12 cellular contexts compared by ENCODE assay signal in the genomic region with DNA sequence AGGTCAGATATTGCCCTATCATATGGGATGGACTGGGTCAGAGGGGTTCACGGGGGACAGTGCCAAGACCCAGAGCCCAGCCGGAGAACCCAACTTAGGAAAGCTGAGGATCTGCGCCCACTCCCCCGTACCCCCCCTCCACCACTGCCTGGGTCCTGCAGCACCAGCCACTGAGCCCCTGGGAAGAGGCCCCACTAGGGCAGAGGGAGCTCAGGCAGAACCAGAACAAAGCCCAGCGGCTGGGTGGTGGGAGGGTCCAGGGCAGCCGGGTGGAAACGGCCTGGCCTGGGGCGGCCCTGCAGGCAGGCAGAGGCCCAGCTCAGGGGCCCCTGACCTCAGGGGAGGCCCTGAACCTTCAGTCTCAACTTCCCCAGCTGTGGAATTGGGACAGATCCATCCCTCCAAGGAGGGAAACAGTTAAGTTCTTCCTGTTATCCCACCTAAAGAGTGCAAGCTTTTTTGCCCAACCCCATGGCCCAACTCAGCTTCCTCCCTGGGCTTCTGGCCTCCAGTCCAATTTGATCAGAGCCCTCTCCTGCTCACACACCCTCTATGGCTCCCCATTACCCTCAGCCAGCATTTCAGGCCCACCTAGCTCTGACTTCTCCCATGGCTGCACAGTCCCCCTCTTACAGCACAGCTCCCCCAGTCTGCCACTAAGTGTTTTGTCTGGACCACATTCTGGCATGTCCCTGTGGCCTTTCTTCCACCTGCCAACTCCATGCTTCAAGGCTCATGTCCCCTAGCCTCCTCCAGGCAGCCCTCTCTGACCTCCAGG. TPM values are rescaled to one million over a fixed set of nuclear protein-coding genes. Genes with fewer than 3 reads are reported as not detected.
DNase-seq lines count a peak whose midpoint lies in the region; ATAC-seq and TF ChIP-seq lines count a peak whose summit lies in the region.
"Had no signal": no experiment of that assay in that cellular context is flagged by ENCODE, and none has a peak within 500 bp of the region (broad histone marks: within the 10 kb centered on the region; RNA-seq: fewer than 3 reads in every experiment).

No MANE protein-coding gene starts in this region.

- H3K79me2 ChIP-seq in DND-41 (ENCODE audit: insufficient read depth, low read length) (peaks cover 34% of the 10 kb centered on the region), SU-DHL-6 (ENCODE audit: insufficient read depth, low read length) (peaks cover 3% of the 10 kb centered on the region; the same call in 1 of the 2 replicates)

- DNase-seq in DND-41: no peak
- no peak for DNase-seq in fibroblast of villous mesenchyme (ENCODE audit: low read depth)
- no peak for DNase-seq in sigmoid colon
- DNase-seq in C1 segment of cervical spinal cord (lab: John Stamatoyannopoulos, UW): no peak
- DNase-seq: GDM1, NCI-H1417 treated with DMSO at 0.1 percent for 48 hours had no signal

- H3K9me3 ChIP-seq in DND-41 (ENCODE audit: insufficient read depth, low read length, severe bottlenecking) (no peaks in the 10 kb centered on the region), SU-DHL-6 (ENCODE audit: insufficient read depth, low read length) (no peaks in the 10 kb centered on the region), sigmoid colon (no peaks in the 10 kb centered on the region)
- H3K9me3 ChIP-seq: mucosa of descending colon had no signal

- WGBS in sigmoid colon, 2 donors: 40 to 55% methylated on average over 8 of the region's 8 CpGs

- H2AFZ ChIP-seq in DND-41 (ENCODE audit: low read depth, low read length) (no peak overlapping the region), SU-DHL-6 (ENCODE audit: low read depth, low read length, severe bottlenecking) (no peak overlapping the region)

- no peaks in the 10 kb centered on the region for H3K9me2 ChIP-seq in SU-DHL-6 (replicated peaks; ENCODE audit: insufficient read depth, low read length)

- H3K9ac ChIP-seq in DND-41 (ENCODE audit: low read depth, low read length): peak overlapping the region; percentile 18; the same call in 1 of the 2 replicates
- H3K9ac ChIP-seq in SU-DHL-6 (ENCODE audit: low read length): no peak overlapping the region

- TF ChIP-seq CTCF in DND-41 (IDR thresholded peaks at IDR 0.05; ENCODE audit: borderline replicate concordance, extremely low read depth, low read length, poor library complexity, severe bottlenecking) (no peak), SU-DHL-6 (IDR thresholded peaks at IDR 0.05; ENCODE audit: insufficient read depth, low read length, poor library complexity, severe bottlenecking) (no peak), fibroblast of villous mesenchyme (IDR thresholded peaks at IDR 0.05; ENCODE audit: insufficient read depth, low read depth, low read length) (no peak), sigmoid colon (IDR thresholded peaks at IDR 0.05) (no peak)

- intact Hi-C loops in sigmoid colon (cut with DNase I): no loop called here

- peaks cover 9% of the 10 kb centered on the region; the same call in 1 of the 2 replicates for H3K36me3 ChIP-seq in DND-41 (ENCODE audit: insufficient read depth, low read length)
- no peaks in the 10 kb centered on the region for H3K36me3 ChIP-seq in SU-DHL-6 (ENCODE audit: low read length)
- peaks cover 0 to 22% (median 9%) of the 10 kb centered on the region in 4 donors for H3K36me3 ChIP-seq in sigmoid colon

- peak overlapping the region; percentile 98; the same call in 1 of the 2 replicates for H3K4me2 ChIP-seq in DND-41 (ENCODE audit: insufficient read depth, low read length)
- H3K4me2 ChIP-seq in SU-DHL-6 (ENCODE audit: low read depth, low read length, poor library complexity, severe bottlenecking): peak overlapping the region; percentile 5

- peaks cover 7% of the 10 kb centered on the region for H3F3A ChIP-seq in SU-DHL-6 (ENCODE audit: insufficient read depth)

- H3K4me1 ChIP-seq in DND-41 (ENCODE audit: insufficient read depth, low read length) (peaks cover 35% of the 10 kb centered on the region), sigmoid colon (peaks cover 0 to 45% (median 34%) of the 10 kb centered on the region in 4 donors)

- ATAC-seq in DND-41 (ENCODE audit: insufficient read depth, low read depth) (no peak), HG03175 (IDR thresholded peaks at IDR 0.05; ENCODE audit: unreplicated experiment) (no peak), GM18870 (IDR thresholded peaks at IDR 0.05; ENCODE audit: unreplicated experiment) (no peak), GM19395 (IDR thresholded peaks at IDR 0.05; ENCODE audit: unreplicated experiment) (no peak)
- ATAC-seq: mucosa of descending colon had no signal

- peak overlapping the region; percentile 40; the same call in 1 of the 2 replicates for H3K27ac ChIP-seq in DND-41 (ENCODE audit: low read length)
- 0 out of 2 replicates have a peak overlapping the region, but pooled peaks have one; percentile 29 for H3K27ac ChIP-seq in SU-DHL-6 (ENCODE audit: low read depth, low read length)
- peak overlapping the region; percentile 84 to 85 (median 84) for H3K27ac ChIP-seq in sigmoid colon

- no peak for TF ChIP-seq POLR2A in sigmoid colon (IDR thresholded peaks at IDR 0.05)

- H4K20me1 ChIP-seq in DND-41 (ENCODE audit: insufficient read depth, low read length) (peaks cover 8% of the 10 kb centered on the region), SU-DHL-6 (ENCODE audit: low read depth, low read length) (no peaks in the 10 kb centered on the region)

- H3K27me3 ChIP-seq in DND-41 (ENCODE audit: insufficient read depth, low read length, poor library complexity) (no peaks in the 10 kb centered on the region), SU-DHL-6 (ENCODE audit: low read length) (no peaks in the 10 kb centered on the region), sigmoid colon (no peaks in the 10 kb centered on the region)

- no peak for TF ChIP-seq EP300 in sigmoid colon (IDR thresholded peaks at IDR 0.05)

- H3K4me3 ChIP-seq in DND-41 (ENCODE audit: low read depth in 1 of 2, low read length in 2 of 2): no peak overlapping the region
- no peak overlapping the region for H3K4me3 ChIP-seq in SU-DHL-6 (ENCODE audit: insufficient read depth, low read length, poor library complexity, severe bottlenecking)
- peak overlapping the region; percentile 96 for H3K4me3 ChIP-seq in fibroblast of villous mesenchyme (ENCODE audit: low read depth, low read length)
- peak overlapping the region in 1 of 4 donors; percentile 76 for H3K4me3 ChIP-seq in sigmoid colon
- H3K4me3 ChIP-seq: mucosa of descending colon had no signal

RNA-seq across cellular contexts. Expression of gene NR2F6, which starts 3.1 kb away (rescaled TPM):
- total RNA-seq in fibroblast of villous mesenchyme (51.0 and 56.0 TPM in 2 replicates), sigmoid colon (10 to 100 TPM; 21.6 to 32.6 (median 27.8) TPM)
- 10 to 100 TPM; 45.0 to 72.1 (median 59.5) TPM for polyA plus RNA-seq in sigmoid colon

RNA-seq across cellular contexts. Expression of gene OCEL1, which starts 16.6 kb away (rescaled TPM):
- 3.9 and 6.1 TPM in 2 replicates for total RNA-seq in fibroblast of villous mesenchyme
- 10 to 100 TPM in 2 of 4 donors, 1 to 10 TPM in 2; 7.5 to 15.8 (median 9.6) TPM for total RNA-seq in sigmoid colon
- polyA plus RNA-seq in sigmoid colon: 10 to 100 TPM; 33.0 to 79.8 (median 49.9) TPM

RNA-seq across cellular contexts. Expression of gene USHBP1, which starts 21.9 kb away (rescaled TPM):
- total RNA-seq in fibroblast of villous mesenchyme (not detected in 2 replicates), sigmoid colon (10 to 100 TPM in 1 of 4 donors, 1 to 10 TPM in 3; 1.6 to 18.6 (median 4.4) TPM)
- 1 to 10 TPM in 1 of 3 donors, under 1 TPM in 2; 0.23 to 2.1 (median 0.60) TPM for polyA plus RNA-seq in sigmoid colon
- total RNA-seq: SK-MEL-5 had no signal

RNA-seq across cellular contexts. Expression of gene BABAM1, which starts 24.6 kb away (rescaled TPM):
- total RNA-seq in fibroblast of villous mesenchyme (101 and 124 TPM in 2 replicates), sigmoid colon (100 to 1,000 TPM in 2 of 4 donors, 10 to 100 TPM in 2; 90.0 to 101 (median 98.7) TPM)
- 10 to 100 TPM; 71.4 to 87.1 (median 83.7) TPM for polyA plus RNA-seq in sigmoid colon

RNA-seq across cellular contexts. Expression of gene USE1, which starts 27.5 kb away (rescaled TPM):
- total RNA-seq in fibroblast of villous mesenchyme (18.1 and 23.8 TPM in 2 replicates), sigmoid colon (10 to 100 TPM; 22.5 to 45.3 (median 37.8) TPM)
- polyA plus RNA-seq in sigmoid colon: 10 to 100 TPM; 34.2 to 38.3 (median 34.7) TPM

Comparison
In these comparisons a context has a peak if more than half of its experiments do, and no peak if none do; other contexts are left out.
1. H3K27ac ChIP-seq: peak in every context shown above with its lines; median percentile 84 in sigmoid colon; 40 in DND-41; 29 in SU-DHL-6.